ENCODE assay signal across 26 cellular contexts in the genomic region with DNA sequence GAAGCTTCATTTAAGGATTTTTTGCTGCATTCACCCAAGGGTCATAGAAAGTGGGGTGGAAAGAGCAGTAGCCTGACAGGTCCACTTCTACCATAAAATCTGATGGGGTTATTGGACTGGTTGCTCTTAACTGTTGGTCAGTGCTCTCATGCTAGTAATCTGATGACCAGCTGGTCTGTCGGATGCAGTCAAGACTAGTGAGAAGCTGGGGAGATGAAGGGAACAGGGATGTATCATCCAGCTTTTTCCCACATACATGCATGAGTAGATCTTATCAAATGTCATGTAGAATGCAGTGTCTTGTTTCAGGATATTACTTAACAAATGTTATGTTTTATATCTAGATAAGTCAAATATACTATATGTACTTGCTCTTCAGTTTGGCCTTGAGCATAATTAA. TPM values are rescaled to one million over a fixed set of nuclear protein-coding genes. Genes with fewer than 3 reads are reported as not detected.
DNase-seq lines count a peak whose midpoint lies in the region; ATAC-seq, FAIRE-seq and TF ChIP-seq lines count a peak whose summit lies in the region.
"Had no signal": no experiment of that assay in that cellular context is flagged by ENCODE, and none has a peak within 500 bp of the region (broad histone marks: within the 10 kb centered on the region; RNA-seq: fewer than 3 reads in every experiment).

No MANE protein-coding gene starts in this region.

- H3K4me1 Mint-ChIP-seq in brain = peaks cover 75% of the 10 kb centered on the region

- peaks cover 0 to 84% (median 23%) of the 10 kb centered on the region in 9 donors for H3K36me3 ChIP-seq in heart left ventricle
- peaks cover 51 to 85% of the 10 kb centered on the region in 2 donors for H3K36me3 ChIP-seq in kidney (ENCODE audit: control insufficient read depth in 1 of 2, insufficient read depth in 2 of 2, low read length in 2 of 2)
- H3K36me3 ChIP-seq in stomach = peaks cover 34 to 77% (median 47%) of the 10 kb centered on the region in 4 donors
- H3K36me3 ChIP-seq in MM.1S (replicated peaks; ENCODE audit: insufficient read depth, low read length) = no peaks in the 10 kb centered on the region
- H3K36me3 ChIP-seq: neural progenitor cell, suprapubic skin had no signal

- no peaks in the 10 kb centered on the region for H3K9me2 ChIP-seq in MM.1S (replicated peaks; ENCODE audit: insufficient read depth, low read length)

- H3K4me2 ChIP-seq in MM.1S (ENCODE audit: low read depth, low read length) = no peak overlapping the region
- H3K4me2 ChIP-seq: neural progenitor cell had no signal

- H3K27me3 ChIP-seq in heart left ventricle = no peaks in the 10 kb centered on the region
- no peaks in the 10 kb centered on the region for H3K27me3 ChIP-seq in stomach
- no peaks in the 10 kb centered on the region for H3K27me3 ChIP-seq in MM.1S (replicated peaks; ENCODE audit: insufficient read depth, low read length)
- H3K27me3 ChIP-seq: BE2C, neural progenitor cell, suprapubic skin had no signal

- H3K4me1 ChIP-seq in heart left ventricle (peaks cover 0 to 92% (median 36%) of the 10 kb centered on the region in 12 donors), kidney (ENCODE audit: control insufficient read depth in 1 of 2, insufficient read depth in 1 of 2, low read depth in 1 of 2, low read length in 2 of 2) (peaks cover 42 to 50% of the 10 kb centered on the region in 2 donors), stomach (peaks cover 59 to 100% (median 80%) of the 10 kb centered on the region in 4 donors), MM.1S (ENCODE audit: low read length) (peaks cover 12% of the 10 kb centered on the region)
- H3K4me1 ChIP-seq: neural progenitor cell had no signal

- WGBS in heart left ventricle, 4 donors = 48 to 65% (median 50%) methylated on average over 1 of the region's 1 CpG
- WGBS in stomach, 5 donors = 35 to 59% (median 48%) methylated on average over 1 of the region's 1 CpG

- peaks cover 80% of the 10 kb centered on the region for H3K36me3 Mint-ChIP-seq in brain
- H3K36me3 Mint-ChIP-seq: IgD-negative memory B cell had no signal

- no peaks in the 10 kb centered on the region for H3K79me2 ChIP-seq in MM.1S (ENCODE audit: low read length)

- TF ChIP-seq CTCF in heart left ventricle (IDR thresholded peaks at IDR 0.05) (no peak), brain (conservative IDR thresholded peaks at IDR 0.05) (no peak), kidney (IDR thresholded peaks at IDR 0.05; ENCODE audit: borderline replicate concordance, extremely low read depth, insufficient read depth) (no peak), stomach (IDR thresholded peaks at IDR 0.05) (no peak), MM.1S (IDR thresholded peaks at IDR 0.05; ENCODE audit: low read length) (no peak)

- TF ChIP-seq EP300 in stomach (IDR thresholded peaks at IDR 0.05) = no peak

- H3K27ac ChIP-seq in heart left ventricle = peak overlapping the region in 9 of 12 donors; percentile 17 to 97 (median 76)
- peak overlapping the region; percentile 72 to 88 for H3K27ac ChIP-seq in kidney (ENCODE audit: low read depth in 2 of 2, low read length in 2 of 2)
- H3K27ac ChIP-seq in stomach = peak overlapping the region; percentile 28 to 98 (median 94)
- no peak overlapping the region for H3K27ac ChIP-seq in MM.1S (ENCODE audit: low read length)
- H3K27ac ChIP-seq: coronary artery, HL-60, neural progenitor cell had no signal

- H3K4me3 ChIP-seq in heart left ventricle = no peak overlapping the region
- peak overlapping the region; percentile 13 to 54 for H3K4me3 ChIP-seq in kidney (ENCODE audit: low read length in 2 of 2)
- H3K4me3 ChIP-seq in stomach = no peak overlapping the region
- H3K4me3 ChIP-seq in MM.1S (ENCODE audit: low read length) = no peak overlapping the region
- H3K4me3 ChIP-seq: coronary artery, HAP-1, neural progenitor cell, suprapubic skin had no signal

- FAIRE-seq in kidney (lab: Jason Lieb, UNC) = no peak
- FAIRE-seq: A204.1 had no signal

- no peaks in the 10 kb centered on the region for H3K9me3 Mint-ChIP-seq in brain
- H3K9me3 Mint-ChIP-seq: activated naive CD8-positive, alpha-beta T cell treated with anti-CD3 and anti-CD28 coated beads for 36 hours; IgD-negative memory B cell; neural progenitor cell had no signal

- H3K9ac ChIP-seq in kidney (ENCODE audit: low read length in 2 of 2) (peak overlapping the region; percentile 17 to 60), MM.1S (ENCODE audit: low read length) (no peak overlapping the region)
- H3K9ac ChIP-seq: neural progenitor cell had no signal

- no peaks in the 10 kb centered on the region for H3K27me3 Mint-ChIP-seq in brain
- H3K27me3 Mint-ChIP-seq: activated naive CD8-positive, alpha-beta T cell treated with anti-CD3 and anti-CD28 coated beads for 36 hours had no signal

- ATAC-seq in heart left ventricle (no peak), Right ventricle myocardium inferior (no peak), HG03108 (IDR thresholded peaks at IDR 0.05; ENCODE audit: unreplicated experiment) (no peak), HG02759 (IDR thresholded peaks at IDR 0.05; ENCODE audit: unreplicated experiment) (no peak)

- H2AFZ ChIP-seq in MM.1S (ENCODE audit: low read length) = no peak overlapping the region
- H2AFZ ChIP-seq: neural progenitor cell had no signal

- TF ChIP-seq POLR2A in heart left ventricle (IDR thresholded peaks at IDR 0.05) (no peak), stomach (IDR thresholded peaks at IDR 0.05) (no peak)

- H3K4me3 Mint-ChIP-seq in brain = no peak overlapping the region
- H3K4me3 Mint-ChIP-seq: activated naive CD8-positive, alpha-beta T cell treated with anti-CD3 and anti-CD28 coated beads for 36 hours; neural progenitor cell had no signal

- H3K27ac Mint-ChIP-seq in brain = peak overlapping the region in 3 of 5 experiments; percentile 1 to 86 (median 76)
- H3K27ac Mint-ChIP-seq: activated naive CD8-positive, alpha-beta T cell treated with anti-CD3 and anti-CD28 coated beads for 36 hours; IgD-negative memory B cell; neural progenitor cell had no signal

- H3K9me3 ChIP-seq in heart left ventricle (no peaks in the 10 kb centered on the region), kidney (ENCODE audit: control insufficient read depth in 1 of 2, low read length in 2 of 2) (no peaks in the 10 kb centered on the region), stomach (no peaks in the 10 kb centered on the region), MM.1S (replicated peaks; ENCODE audit: insufficient read depth, low read length) (no peaks in the 10 kb centered on the region)
- H3K9me3 ChIP-seq: BE2C, HAP-1, suprapubic skin had no signal

- H4K20me1 ChIP-seq in MM.1S (ENCODE audit: insufficient read depth, low read length) = no peaks in the 10 kb centered on the region

- H3F3A ChIP-seq in MM.1S (ENCODE audit: insufficient read depth, low read length) = peaks cover 9% of the 10 kb centered on the region

- no peak for DNase-seq in heart left ventricle
- DNase-seq in Right ventricle myocardium inferior (ENCODE audit: missing footprints) = no peak
- no peak for DNase-seq in kidney
- no peak for DNase-seq in stomach
- no peak for DNase-seq in MM.1S
- DNase-seq: activated CD4-positive, alpha-beta T cell treated with anti-CD3 and anti-CD28 coated beads for 48 hours; activated naive CD8-positive, alpha-beta T cell treated with anti-CD3 and anti-CD28 coated beads for 36 hours; BE2C; COR-L47; EL; hypothalamus; kidney glomerular epithelial cell; NCI-H1694 treated with DMSO at 0.1 percent for 48 hours; NCI-H748 treated with DMSO at 0.1 percent for 48 hours; SHP77 treated with DMSO at 0.1 percent for 48 hours; T-helper 1 cell had no signal

- intact Hi-C loops in heart left ventricle (cut with DNase I) (loop anchor here in 1 of 10 donors (10.0 kb wide), 1 partner anchor 503 kb away; no protein-coding TSS in a partner anchor), Right ventricle myocardium inferior (cut with DNase I) (no loop called here), kidney (cut with DNase I) (no loop called here), stomach (cut with DNase I; ENCODE audit: low total_unique reads) (no loop called here)

RNA-seq across cellular contexts. Expression of a gene that starts 11.1 kb away (rescaled TPM):
- total RNA-seq in heart left ventricle (100 to 1,000 TPM; 245 to 640 (median 339) TPM), Right ventricle myocardium inferior (335 TPM), kidney (686 TPM), stomach (100 to 1,000 TPM; 106 to 507 (median 272) TPM)
- polyA plus RNA-seq in heart left ventricle (100 to 1,000 TPM; 165 to 372 TPM), brain (ENCODE audit: insufficient read depth, low read depth, low replicate concordance) (114 TPM), kidney (ENCODE audit: insufficient read depth, low read depth, low replicate concordance) (1,441 TPM), stomach (100 to 1,000 TPM in 2 of 3 donors, 10 to 100 TPM in 1; 59.9 to 176 (median 109) TPM)

Comparison
In these comparisons a context has a peak if more than half of its experiments do, and no peak if none do; other contexts are left out.
1. H3K4me3 ChIP-seq: peak in kidney (2 of 2); none in heart left ventricle (0 of 12), stomach (0 of 4) and MM.1S (single experiment).